11 cellular contexts compared by ENCODE assay signal in genomic region chr2:102657770-102658169, GRCh38. TPM values are rescaled to one million over a fixed set of nuclear protein-coding genes. Genes with fewer than 3 reads are reported as not detected.
DNase-seq lines count a peak whose midpoint lies in the region; ATAC-seq and TF ChIP-seq lines count a peak whose summit lies in the region.
"Had no signal": no experiment of that assay in that cellular context is flagged by ENCODE, and none has a peak within 500 bp of the region (broad histone marks: within the 10 kb centered on the region; RNA-seq: fewer than 3 reads in every experiment).

No MANE protein-coding gene starts in this region.

- H3K36me3 ChIP-seq in gastroesophageal sphincter: no peaks in the 10 kb centered on the region
- H3K36me3 ChIP-seq: esophagus squamous epithelium had no signal

- TF ChIP-seq CTCF in gastroesophageal sphincter (IDR thresholded peaks at IDR 0.05): no peak

- H3K4me3 ChIP-seq in gastroesophageal sphincter: no peak overlapping the region
- H3K4me3 ChIP-seq: esophagus squamous epithelium had no signal

- DNase-seq in NK-92 treated with Interleukin-12 subunit alpha and Interleukin-12 subunit beta, amount 100 ng/mL, for 24 hours (lab: John Stamatoyannopoulos, UW): peak; percentile 24
- no peak for DNase-seq in NK-92 (lab: John Stamatoyannopoulos, UW; ENCODE audit: unreplicated experiment)
- peak; percentile 34 for DNase-seq in activated naive CD8-positive, alpha-beta T cell treated with anti-CD3 and anti-CD28 coated beads for 36 hours
- peak; percentile 9 to 29 for DNase-seq in stimulated activated CD4-positive, alpha-beta T cell treated with anti-CD3 and anti-CD28 coated beads, Interleukin-4, amount 100 ng/mL, for 4 hours
- DNase-seq in activated CD8-positive, alpha-beta memory T cell treated with anti-CD3 and anti-CD28 coated beads, Interleukin-2, amount 50 U/mL, for 48 hours: no peak
- DNase-seq: esophagus squamous epithelium, MV-4-11 had no signal

- H3K27ac ChIP-seq in gastroesophageal sphincter: no peak overlapping the region
- H3K27ac ChIP-seq: esophagus squamous epithelium had no signal

- H3K36me3 Mint-ChIP-seq in activated naive CD8-positive, alpha-beta T cell treated with anti-CD3 and anti-CD28 coated beads for 36 hours: no peaks in the 10 kb centered on the region

- peak overlapping the region; percentile 14 for H3K27ac Mint-ChIP-seq in activated naive CD8-positive, alpha-beta T cell treated with anti-CD3 and anti-CD28 coated beads for 36 hours

- H3K9me3 Mint-ChIP-seq in activated naive CD8-positive, alpha-beta T cell treated with anti-CD3 and anti-CD28 coated beads for 36 hours: no peaks in the 10 kb centered on the region

- H3K27me3 Mint-ChIP-seq in activated naive CD8-positive, alpha-beta T cell treated with anti-CD3 and anti-CD28 coated beads for 36 hours: no peaks in the 10 kb centered on the region

- H3K4me1 Mint-ChIP-seq in activated naive CD8-positive, alpha-beta T cell treated with anti-CD3 and anti-CD28 coated beads for 36 hours: peaks cover 16% of the 10 kb centered on the region

- H3K4me3 Mint-ChIP-seq in activated naive CD8-positive, alpha-beta T cell treated with anti-CD3 and anti-CD28 coated beads for 36 hours: no peak overlapping the region

- WGBS in gastroesophageal sphincter (ENCODE audit: low coverage in 1 of 2), 2 donors: 76 to 100% methylated on average over 1 to 6 of the region's 7 CpGs

- H3K27me3 ChIP-seq in gastroesophageal sphincter: no peaks in the 10 kb centered on the region

- H3K4me1 ChIP-seq in gastroesophageal sphincter: no peaks in the 10 kb centered on the region
- H3K4me1 ChIP-seq: esophagus squamous epithelium had no signal

- TF ChIP-seq POLR2A in gastroesophageal sphincter (IDR thresholded peaks at IDR 0.05): no peak

- H3K9me3 ChIP-seq in gastroesophageal sphincter: no peaks in the 10 kb centered on the region
- H3K9me3 ChIP-seq: esophagus squamous epithelium had no signal

- ATAC-seq in HG02798 (IDR thresholded peaks at IDR 0.05; ENCODE audit: poor library complexity, unreplicated experiment) (peak; percentile 59), GM21447 (IDR thresholded peaks at IDR 0.05; ENCODE audit: unreplicated experiment) (no peak), gastroesophageal sphincter (no peak)

- no peak for TF ChIP-seq EP300 in gastroesophageal sphincter (IDR thresholded peaks at IDR 0.05)

RNA-seq across cellular contexts. Expression of gene SLC9A2, which starts 38.4 kb away (rescaled TPM):
- under 1 TPM in 1 of 2 experiments, not detected in 1; 0.04 TPM for total RNA-seq in activated naive CD8-positive, alpha-beta T cell treated with anti-CD3 and anti-CD28 coated beads for 36 hours
- under 1 TPM in 1 of 4 donors, not detected in 3; 0.57 TPM for total RNA-seq in gastroesophageal sphincter
- total RNA-seq: posterior vena cava had no signal

Comparison
In these comparisons a context has a peak if more than half of its experiments do, and no peak if none do; other contexts are left out.
1. DNase-seq: peak in NK-92 treated with Interleukin-12 subunit alpha and Interleukin-12 subunit beta, amount 100 ng/mL, for 24 hours (single experiment), activated naive CD8-positive, alpha-beta T cell treated with anti-CD3 and anti-CD28 coated beads for 36 hours (single experiment) and stimulated activated CD4-positive, alpha-beta T cell treated with anti-CD3 and anti-CD28 coated beads, Interleukin-4, amount 100 ng/mL, for 4 hours (2 of 2); none in NK-92 (single experiment) and activated CD8-positive, alpha-beta memory T cell treated with anti-CD3 and anti-CD28 coated beads, Interleukin-2, amount 50 U/mL, for 48 hours (single experiment).